In genomic region chr12:1629338-1630080, GRCh38 we compare ENCODE assay signal across 8 cellular contexts. TPM values are rescaled to one million over a fixed set of nuclear protein-coding genes. Genes with fewer than 3 reads are reported as not detected.
DNase-seq lines count a peak whose midpoint lies in the region; ATAC-seq and TF ChIP-seq lines count a peak whose summit lies in the region.

No MANE protein-coding gene starts in this region.

- H3K9ac ChIP-seq in HUES48 (ENCODE audit: low read depth, low read length): no peak overlapping the region

- H3K9me3 ChIP-seq in HUES48 (ENCODE audit: control insufficient read depth, insufficient read depth, low read length) (no peaks in the 10 kb centered on the region), tibial artery (no peaks in the 10 kb centered on the region)

- H3K4me1 ChIP-seq in HUES48 (ENCODE audit: control insufficient read depth, insufficient read depth, low read length): peaks cover 46% of the 10 kb centered on the region
- H3K4me1 ChIP-seq in tibial artery: peaks cover 0 to 32% (median 24%) of the 10 kb centered on the region in 4 donors

- TF ChIP-seq CTCF in BJ (IDR thresholded peaks at IDR 0.05; ENCODE audit: insufficient read depth, low read depth, low read length) (peak; percentile 20; the same call in 1 of the 2 replicates), astrocyte of the cerebellum (IDR thresholded peaks at IDR 0.05; ENCODE audit: low read depth, low read length, missing control alignments) (no peak), tibial artery (IDR thresholded peaks at IDR 0.05) (no peak)

- intact Hi-C loops in left colon (cut with DNase I, micrococcal nuclease) (no loop called here), tibial artery (cut with DNase I; ENCODE audit: low total_unique reads) (loop anchor here (5.0 kb wide), 1 partner anchor 163 kb away; no protein-coding TSS in a partner anchor)

- in situ Hi-C loops in astrocyte of the cerebellum (cut with HindIII; ENCODE audit: low sequenced_read_pairs): no loop called here

- CTCF ChIA-PET in BJ (lab: Yijun Ruan, JAX): interaction anchor here (0.6 to 2.5 kb wide), 8 partner anchors 15 to 166 kb away, joined by 3 to 11 read pairs (median 4); no protein-coding TSS in a partner anchor

- H3K4me3 ChIP-seq in BJ (ENCODE audit: low read depth, low read length) (peak overlapping the region; percentile 37), HUES48 (ENCODE audit: low read depth, low read length) (peak overlapping the region; percentile 49), astrocyte of the cerebellum (ENCODE audit: low read depth, low read length) (peak overlapping the region; percentile 37), tibial artery (peak overlapping the region; percentile 49 to 56)

- DNase-seq in BJ (ENCODE audit: low read depth) (no peak), astrocyte of the cerebellum (ENCODE audit: low read depth) (no peak), left colon (peak in 1 of 2 donors; percentile 41), tibial artery (no peak), inferior parietal cortex (ENCODE audit: extremely low spot score) (no peak)

- H3K27ac ChIP-seq in HUES48 (ENCODE audit: low read depth, low read length): no peak overlapping the region
- H3K27ac ChIP-seq in tibial artery: peak overlapping the region in 1 of 2 donors; percentile 21

- peaks cover 4% of the 10 kb centered on the region for H3K36me3 ChIP-seq in BJ (ENCODE audit: control insufficient read depth, insufficient read depth, low read length)
- H3K36me3 ChIP-seq in HUES48 (ENCODE audit: control insufficient read depth, insufficient read depth, low read length): no peaks in the 10 kb centered on the region
- H3K36me3 ChIP-seq in tibial artery: no peaks in the 10 kb centered on the region

- ATAC-seq in left colon (peak; percentile 73), HG03342 (IDR thresholded peaks at IDR 0.05; ENCODE audit: unreplicated experiment) (no peak), HG03039 (IDR thresholded peaks at IDR 0.05; ENCODE audit: unreplicated experiment) (no peak)

- H3K27me3 ChIP-seq in BJ (ENCODE audit: control insufficient read depth, insufficient read depth, low read length): no peaks in the 10 kb centered on the region
- H3K27me3 ChIP-seq in HUES48 (ENCODE audit: control insufficient read depth, insufficient read depth, low read length): peaks cover 77% of the 10 kb centered on the region
- peaks cover 0 to 2% of the 10 kb centered on the region in 2 donors for H3K27me3 ChIP-seq in tibial artery

- POLR2A ChIA-PET in BJ (lab: Charles Lee): interaction anchor here (0.7 kb wide), 1 partner anchor 850 kb away, joined by 5 read pairs; no protein-coding TSS in a partner anchor

RNA-seq across cellular contexts. Expression of gene WNT5B, which starts 0.5 kb away (rescaled TPM):
- 38.7 and 57.3 TPM in 2 replicates for polyA plus RNA-seq in BJ (2011; rRNA removed)
- polyA minus RNA-seq in BJ (2011; rRNA and poly(A)+ RNA removed): 38.0 and 53.6 TPM in 2 replicates
- total RNA-seq in left colon: 1 to 10 TPM; 4.5 to 9.4 TPM

RNA-seq across cellular contexts. Expression of gene FBXL14, which starts 35.1 kb away (rescaled TPM):
- 4.9 and 9.4 TPM in 2 replicates for polyA plus RNA-seq in BJ (2011; rRNA removed)
- polyA minus RNA-seq in BJ (2011; rRNA and poly(A)+ RNA removed): 6.7 and 12.7 TPM in 2 replicates
- 10 to 100 TPM; 32.6 to 40.8 TPM for total RNA-seq in left colon
